In the genomic region with DNA sequence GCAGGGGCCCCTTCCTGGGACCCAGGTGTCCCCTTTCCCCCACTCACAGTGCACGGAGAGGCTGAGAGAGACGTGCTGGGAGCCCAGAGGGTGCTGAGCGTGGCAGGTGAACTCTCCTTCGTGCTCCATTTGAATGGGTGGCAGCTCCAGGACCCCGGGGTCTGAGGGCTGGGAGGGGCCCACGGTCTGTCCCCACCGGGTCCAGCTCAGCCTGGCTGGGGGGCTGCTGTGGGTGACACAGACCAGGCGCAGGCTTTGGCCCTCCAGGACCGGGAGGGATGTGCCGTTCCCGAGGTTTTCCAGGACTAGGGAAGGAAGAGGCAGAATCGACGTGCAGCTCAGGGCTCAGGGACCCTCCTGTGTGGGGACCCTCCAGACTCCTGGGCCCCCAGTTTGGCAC, we compare ENCODE assay signal across 13 cellular contexts. TPM values are rescaled to one million over a fixed set of nuclear protein-coding genes. Genes with fewer than 3 reads are reported as not detected.
DNase-seq lines count a peak whose midpoint lies in the region; ATAC-seq, FAIRE-seq and TF ChIP-seq lines count a peak whose summit lies in the region.
"Not testable (repeated sequence)": the region's sequence is repeated elsewhere in the genome, so short reads cannot be mapped to it uniquely, and the experiment has no call there.
"Had no signal": no experiment of that assay in that cellular context is flagged by ENCODE, and none has a peak within 500 bp of the region (broad histone marks: within the 10 kb centered on the region; RNA-seq: fewer than 3 reads in every experiment).

No MANE protein-coding gene starts in this region.

- intact Hi-C loops in Panc1 (cut with micrococcal nuclease; ENCODE audit: unreplicated experiment); Right ventricle myocardium inferior (cut with DNase I); kidney (cut with DNase I); mucosa of descending colon (cut with DNase I, micrococcal nuclease); posterior vena cava (cut with DNase I): not testable (repeated sequence)

- DNase-seq in Panc1 (ENCODE audit: low read depth, low spot score), result not testable (repeated sequence)
- peak; percentile 31 for DNase-seq in Right ventricle myocardium inferior (ENCODE audit: missing footprints)
- peak; percentile 55 for DNase-seq in kidney
- peak in 2 of 3 donors; percentile 23 to 26 for DNase-seq in mucosa of descending colon
- DNase-seq in posterior vena cava (ENCODE audit: low spot score), result peak; percentile 31

- 0 out of 2 replicates have a peak, but pooled peaks have one; percentile 32 for ATAC-seq in Panc1
- ATAC-seq in Right ventricle myocardium inferior, mucosa of descending colon: not testable (repeated sequence)
- peak; percentile 39 for ATAC-seq in stimulated activated memory B cell treated with anti-CD40 and anti-IgM and Interleukin-4, amounts not matched to agents 10 μg/mL and 1 μg/mL and 100 μg/mL, for 72 hours

- POLR2A ChIA-PET in Panc1 (lab: Charles Lee), result not testable (repeated sequence)

- BruUV-seq in Panc1 (replicated peaks; lab: Mats Ljungman, UMichigan), result not testable (repeated sequence)

- H3K4me1 ChIP-seq in Panc1 (ENCODE audit: control insufficient read depth, insufficient read depth, low read length); kidney (ENCODE audit: control insufficient read depth in 1 of 2, insufficient read depth in 1 of 2, low read depth in 1 of 2, low read length in 2 of 2): not testable (repeated sequence)
- H3K4me1 ChIP-seq in mucosa of descending colon (ENCODE audit: low read depth), result peaks cover 14% of the 10 kb centered on the region

- H3K27ac Mint-ChIP-seq in stimulated activated memory B cell treated with anti-CD40 and anti-IgM and Interleukin-4, amounts not matched to agents 10 μg/mL and 1 μg/mL and 100 μg/mL, for 72 hours, result not testable (repeated sequence)

- H3K4me3 ChIP-seq in Panc1 (ENCODE audit: low read depth in 2 of 2, low read length in 2 of 2); kidney (ENCODE audit: low read length in 2 of 2); mucosa of descending colon: not testable (repeated sequence)

- CTCF ChIA-PET in Panc1 (lab: Charles Lee), result not testable (repeated sequence)

- H3K36me3 ChIP-seq in Panc1 (ENCODE audit: control insufficient read depth, insufficient read depth, low read length); kidney (ENCODE audit: control insufficient read depth in 1 of 2, insufficient read depth in 2 of 2, low read length in 2 of 2); mucosa of descending colon (ENCODE audit: low read depth): not testable (repeated sequence)

- TF ChIP-seq CTCF in Panc1 (IDR thresholded peaks at IDR 0.05); kidney (IDR thresholded peaks at IDR 0.05; ENCODE audit: borderline replicate concordance, extremely low read depth, insufficient read depth); mucosa of descending colon (IDR thresholded peaks at IDR 0.05): not testable (repeated sequence)

- H3K4me3 Mint-ChIP-seq in stimulated activated memory B cell treated with anti-CD40 and anti-IgM and Interleukin-4, amounts not matched to agents 10 μg/mL and 1 μg/mL and 100 μg/mL, for 72 hours, result not testable (repeated sequence)

- not testable (repeated sequence) for H3K27me3 ChIP-seq in Panc1 (ENCODE audit: control insufficient read depth, insufficient read depth, low read length)

- in situ Hi-C loops in Panc1 (cut with HindIII; ENCODE audit: low pct_unique_long_range_greater_than_20kb, low sequenced_read_pairs), result not testable (repeated sequence)

- FAIRE-seq in kidney (lab: Jason Lieb, UNC), result not testable (repeated sequence)

- H3K9me3 ChIP-seq in Panc1 (ENCODE audit: control insufficient read depth, insufficient read depth, low read depth, low read length); kidney (ENCODE audit: control insufficient read depth in 1 of 2, low read length in 2 of 2); mucosa of descending colon: not testable (repeated sequence)

- H3K27ac ChIP-seq in Panc1 (ENCODE audit: low read length); kidney (ENCODE audit: low read depth in 2 of 2, low read length in 2 of 2): not testable (repeated sequence)

- H3K9me3 Mint-ChIP-seq in stimulated activated memory B cell treated with anti-CD40 and anti-IgM and Interleukin-4, amounts not matched to agents 10 μg/mL and 1 μg/mL and 100 μg/mL, for 72 hours, result not testable (repeated sequence)

- H3K4me1 Mint-ChIP-seq in stimulated activated memory B cell treated with anti-CD40 and anti-IgM and Interleukin-4, amounts not matched to agents 10 μg/mL and 1 μg/mL and 100 μg/mL, for 72 hours, result not testable (repeated sequence)

- peaks cover 31% of the 10 kb centered on the region for H3K27me3 Mint-ChIP-seq in stimulated activated memory B cell treated with anti-CD40 and anti-IgM and Interleukin-4, amounts not matched to agents 10 μg/mL and 1 μg/mL and 100 μg/mL, for 72 hours

- H3K36me3 Mint-ChIP-seq in stimulated activated memory B cell treated with anti-CD40 and anti-IgM and Interleukin-4, amounts not matched to agents 10 μg/mL and 1 μg/mL and 100 μg/mL, for 72 hours, result not testable (repeated sequence)

- not testable (repeated sequence) for H3K9ac ChIP-seq in kidney (ENCODE audit: low read length in 2 of 2)

RNA-seq across cellular contexts. Expression of a gene that starts 2.4 kb away (rescaled TPM):
- total RNA-seq in Panc1 (2021; ENCODE audit: unreplicated experiment), result not detected
- polyA plus RNA-seq in Panc1 (2012; ENCODE audit: insufficient read length), result not detected
- total RNA-seq in Right ventricle myocardium inferior, result 0.60 TPM
- 1.2 TPM for total RNA-seq in kidney
- polyA plus RNA-seq in kidney (ENCODE audit: insufficient read depth, low read depth, low replicate concordance), result 1.5 TPM
- total RNA-seq in mucosa of descending colon, result 1 to 10 TPM in 2 of 3 donors, under 1 TPM in 1; 0.49 to 2.0 (median 1.1) TPM
- 1 to 10 TPM in 1 of 2 donors, under 1 TPM in 1; 0.95 to 3.3 TPM for total RNA-seq in posterior vena cava
- total RNA-seq: A172; A673; Calu3; CD4-positive, alpha-beta memory T cell; Daoy; G401 had no signal
- polyA plus RNA-seq: BJ; CD4-positive, alpha-beta memory T cell had no signal

RNA-seq across cellular contexts. Expression of a gene that starts 29.3 kb away (rescaled TPM):
- total RNA-seq in Panc1 (2021; ENCODE audit: unreplicated experiment), result 54.6 TPM
- 46.8 TPM for polyA plus RNA-seq in Panc1 (2012; ENCODE audit: insufficient read length)
- total RNA-seq in Right ventricle myocardium inferior, result 30.4 TPM
- 39.0 TPM for total RNA-seq in kidney
- 17.1 TPM for polyA plus RNA-seq in kidney (ENCODE audit: insufficient read depth, low read depth, low replicate concordance)
- total RNA-seq in mucosa of descending colon, result 10 to 100 TPM; 34.1 to 41.0 (median 40.9) TPM
- 10 to 100 TPM; 21.9 to 27.1 TPM for total RNA-seq in posterior vena cava

RNA-seq across cellular contexts. Expression of a gene that starts 29.6 kb away (rescaled TPM):
- 104 TPM for total RNA-seq in Panc1 (2021; ENCODE audit: unreplicated experiment)
- 115 TPM for polyA plus RNA-seq in Panc1 (2012; ENCODE audit: insufficient read length)
- total RNA-seq in Right ventricle myocardium inferior, result 10.4 TPM
- 36.4 TPM for total RNA-seq in kidney
- 22.7 TPM for polyA plus RNA-seq in kidney (ENCODE audit: insufficient read depth, low read depth, low replicate concordance)
- total RNA-seq in mucosa of descending colon, result 10 to 100 TPM; 10.7 to 25.0 (median 16.1) TPM
- total RNA-seq in posterior vena cava, result 10 to 100 TPM; 18.8 to 37.0 TPM
